In genomic region chr19:50896591-50897190, GRCh38 we compare ENCODE assay signal across 9 cellular contexts. TPM values are rescaled to one million over a fixed set of nuclear protein-coding genes. Genes with fewer than 3 reads are reported as not detected.
A peak's percentile ranks its signal among the peaks of the same experiment; 100 is the strongest.
DNase-seq lines count a peak whose midpoint lies in the region; ATAC-seq and TF ChIP-seq lines count a peak whose summit lies in the region.
"Had no signal": no experiment of that assay in that cellular context is flagged by ENCODE, and none has a peak within 500 bp of the region (broad histone marks: within the 10 kb centered on the region; RNA-seq: fewer than 3 reads in every experiment).

No MANE protein-coding gene starts in this region.

- CTCF ChIA-PET in CD8-positive, alpha-beta T cell (lab: Charles Lee), result no interaction called here

- H3K4me3 ChIP-seq in fibroblast of pulmonary artery (replicated peaks; ENCODE audit: low read depth, low read length) (no peak overlapping the region), tibial nerve (no peak overlapping the region)
- no peak overlapping the region for H3K4me3 ChIP-seq in CD8-positive, alpha-beta T cell (ENCODE audit: low read depth, low read length)
- H3K4me3 ChIP-seq: tibial artery had no signal

- 68 to 71% methylated on average over 6 of the region's 6 CpGs for WGBS in tibial nerve, 2 donors

- TF ChIP-seq POLR2A in tibial nerve (IDR thresholded peaks at IDR 0.05), result no peak

- H3K4me3 Mint-ChIP-seq in CD8-positive, alpha-beta T cell, result no peak overlapping the region

- intact Hi-C loops in CD8-positive, alpha-beta T cell (cut with DNase I, micrococcal nuclease), result no loop called here

- peak; percentile 85 for ATAC-seq in GM18867 (IDR thresholded peaks at IDR 0.05; ENCODE audit: unreplicated experiment)
- peak; percentile 73 for ATAC-seq in HG02943 (IDR thresholded peaks at IDR 0.05; ENCODE audit: low read depth, unreplicated experiment)
- no peak for ATAC-seq in CD8-positive, alpha-beta T cell

- TF ChIP-seq CTCF in fibroblast of pulmonary artery (IDR thresholded peaks at IDR 0.05; ENCODE audit: low read length, missing control alignments) (no peak), tibial nerve (IDR thresholded peaks at IDR 0.05) (no peak)
- no peak for TF ChIP-seq CTCF in CD8-positive, alpha-beta T cell (IDR thresholded peaks at IDR 0.05)

- DNase-seq in COLO668 (lab: John Stamatoyannopoulos, UW; ENCODE audit: unreplicated experiment), result peak; percentile 91
- peak; percentile 53 for DNase-seq in NCI-H2196 (lab: John Stamatoyannopoulos, UW; ENCODE audit: unreplicated experiment)
- DNase-seq in fibroblast of pulmonary artery (ENCODE audit: low read depth), result peak; percentile 25
- no peak for DNase-seq in CD8-positive, alpha-beta T cell
- no peak for DNase-seq in tibial nerve (ENCODE audit: low spot score in 2 of 2)
- no peak for DNase-seq in central memory CD4-positive, alpha-beta T cell

- H3K27ac Mint-ChIP-seq in CD8-positive, alpha-beta T cell, result no peak overlapping the region

- H3K4me1 ChIP-seq in CD8-positive, alpha-beta T cell (ENCODE audit: insufficient read depth, low read length), result no peaks in the 10 kb centered on the region
- no peaks in the 10 kb centered on the region for H3K4me1 ChIP-seq in tibial nerve
- H3K4me1 ChIP-seq: tibial artery had no signal

- no peaks in the 10 kb centered on the region for H3K36me3 Mint-ChIP-seq in CD8-positive, alpha-beta T cell

- no peaks in the 10 kb centered on the region for H3K27me3 ChIP-seq in CD8-positive, alpha-beta T cell (ENCODE audit: insufficient read depth, low read length)
- no peaks in the 10 kb centered on the region for H3K27me3 ChIP-seq in tibial nerve

- POLR2A ChIA-PET in CD8-positive, alpha-beta T cell (lab: Charles Lee), result no interaction called here

- H3K9me3 ChIP-seq in CD8-positive, alpha-beta T cell (ENCODE audit: low read length), result no peaks in the 10 kb centered on the region
- H3K9me3 ChIP-seq in tibial nerve, result no peaks in the 10 kb centered on the region
- H3K9me3 ChIP-seq: tibial artery had no signal

- no peaks in the 10 kb centered on the region for H3K4me1 Mint-ChIP-seq in CD8-positive, alpha-beta T cell (ENCODE audit: low read depth)

- H3K9me3 Mint-ChIP-seq in CD8-positive, alpha-beta T cell, result peaks cover 5% of the 10 kb centered on the region

- no peak overlapping the region for H3K27ac ChIP-seq in CD8-positive, alpha-beta T cell (ENCODE audit: low read depth, low read length)
- no peak overlapping the region for H3K27ac ChIP-seq in tibial nerve
- H3K27ac ChIP-seq: tibial artery had no signal

- no peak for TF ChIP-seq EP300 in tibial nerve (IDR thresholded peaks at IDR 0.05)

- no peaks in the 10 kb centered on the region for H3K36me3 ChIP-seq in CD8-positive, alpha-beta T cell (ENCODE audit: insufficient read depth, low read length)
- no peaks in the 10 kb centered on the region for H3K36me3 ChIP-seq in tibial nerve
- H3K36me3 ChIP-seq: tibial artery had no signal

- H3K27me3 Mint-ChIP-seq in CD8-positive, alpha-beta T cell (ENCODE audit: low read depth), result peaks cover 36% of the 10 kb centered on the region

RNA-seq across cellular contexts. Expression of gene KLK4, which starts 14.5 kb away (rescaled TPM):
- not detected for total RNA-seq in CD8-positive, alpha-beta T cell
- total RNA-seq in tibial nerve, result 1 to 10 TPM in 1 of 4 donors, under 1 TPM in 1, not detected in 2; 0.59 to 1.2 TPM

RNA-seq across cellular contexts. Expression of gene KLK2, which starts 23.5 kb away (rescaled TPM):
- not detected for total RNA-seq in CD8-positive, alpha-beta T cell
- not detected for total RNA-seq in tibial nerve

RNA-seq across cellular contexts. Expression of gene KLK3, which starts 42.0 kb away (rescaled TPM):
- total RNA-seq in CD8-positive, alpha-beta T cell, result not detected
- total RNA-seq in tibial nerve, result not detected

RNA-seq across cellular contexts. Expression of gene KLK5, which starts 56.1 kb away (rescaled TPM):
- not detected for total RNA-seq in CD8-positive, alpha-beta T cell
- not detected for total RNA-seq in tibial nerve

Comparison
In these comparisons a context has a peak if more than half of its experiments do, and no peak if none do; other contexts are left out.
1. DNase-seq: peak in COLO668 (single experiment), NCI-H2196 (single experiment) and fibroblast of pulmonary artery (single experiment); none in CD8-positive, alpha-beta T cell (0 of 7), tibial nerve (0 of 2) and central memory CD4-positive, alpha-beta T cell (single experiment).